Comparison of ENCODE assay signal across 26 cellular contexts in genomic region chr1:8836228-8836627, GRCh38. TPM values are rescaled to one million over a fixed set of nuclear protein-coding genes. Genes with fewer than 3 reads are reported as not detected.
DNase-seq lines count a peak whose midpoint lies in the region; ATAC-seq and TF ChIP-seq lines count a peak whose summit lies in the region.
"Had no signal": no experiment of that assay in that cellular context is flagged by ENCODE, and none has a peak within 500 bp of the region (broad histone marks: within the 10 kb centered on the region; RNA-seq: fewer than 3 reads in every experiment).

No MANE protein-coding gene starts in this region.

- peak overlapping the region; percentile 80 for H2AFZ ChIP-seq in GM23248

- peaks cover 2% of the 10 kb centered on the region for H3K27me3 Mint-ChIP-seq in glutamatergic neuron (ENCODE audit: unreplicated experiment)
- H3K27me3 Mint-ChIP-seq: activated naive CD4-positive, alpha-beta T cell treated with anti-CD3 and anti-CD28 coated beads, Interleukin-2, amount 50 U/mL, for 24 hours; progenitor cell of endocrine pancreas had no signal

- H3K9me3 ChIP-seq in GM23248 (ENCODE audit: low read depth) (no peaks in the 10 kb centered on the region), A673 (ENCODE audit: low read depth, low read length, poor library complexity, severe bottlenecking) (no peaks in the 10 kb centered on the region)
- H3K9me3 ChIP-seq: breast epithelium, neutrophil, transverse colon had no signal

- in situ Hi-C loops in GM23248 (cut with MboI), result loop anchor here (25.0 kb wide), 1 partner anchor 274 kb away; no protein-coding TSS in a partner anchor

- H3K27ac ChIP-seq in GM23248, result no peak overlapping the region
- H3K27ac ChIP-seq in dorsolateral prefrontal cortex, result peak overlapping the region in 24 of 59 donors; percentile 1 to 76 (median 38)
- H3K27ac ChIP-seq in substantia nigra (ENCODE audit: low read depth, low read length, poor library complexity, severe bottlenecking), result peak overlapping the region; percentile 10
- no peak overlapping the region for H3K27ac ChIP-seq in A673 (ENCODE audit: low read depth, low read length, poor library complexity, severe bottlenecking)
- H3K27ac ChIP-seq: breast epithelium, neutrophil, transverse colon, WERI-Rb-1 had no signal

- no peaks in the 10 kb centered on the region for H3K36me3 ChIP-seq in GM23248 (ENCODE audit: low read depth)
- H3K36me3 ChIP-seq in A673 (ENCODE audit: insufficient read depth, low read length, poor library complexity, severe bottlenecking), result no peaks in the 10 kb centered on the region
- H3K36me3 ChIP-seq: breast epithelium, neutrophil, transverse colon, WERI-Rb-1 had no signal

- H3K79me2 ChIP-seq in GM23248 (ENCODE audit: insufficient read depth), result no peaks in the 10 kb centered on the region

- ATAC-seq in GM21390 (IDR thresholded peaks at IDR 0.05; ENCODE audit: unreplicated experiment), result no peak
- ATAC-seq: HepG2, left lobe of liver had no signal

- H3F3A ChIP-seq in GM23248 (ENCODE audit: insufficient read depth), result no peaks in the 10 kb centered on the region

- TF ChIP-seq CTCF in dorsolateral prefrontal cortex (IDR thresholded peaks at IDR 0.05 in 54 of 56, conservative IDR thresholded peaks at IDR 0.05 in 2 of 56; ENCODE audit: low read depth in 1 of 56, partially characterized antibody in 56 of 56) (no peak), glutamatergic neuron (IDR thresholded peaks at IDR 0.05; ENCODE audit: partially characterized antibody, unreplicated experiment) (no peak), A673 (conservative IDR thresholded peaks at IDR 0.05; ENCODE audit: low read depth, low read length) (no peak)

- no peaks in the 10 kb centered on the region for H4K20me1 ChIP-seq in GM23248 (ENCODE audit: insufficient read depth)

- no peak overlapping the region for H3K4me3 Mint-ChIP-seq in glutamatergic neuron (ENCODE audit: unreplicated experiment)
- H3K4me3 Mint-ChIP-seq: activated naive CD4-positive, alpha-beta T cell treated with anti-CD3 and anti-CD28 coated beads, Interleukin-2, amount 50 U/mL, for 24 hours; CD14-positive monocyte had no signal

- peaks cover 6% of the 10 kb centered on the region for H3K4me1 Mint-ChIP-seq in glutamatergic neuron (ENCODE audit: low read depth, unreplicated experiment)
- H3K4me1 Mint-ChIP-seq: CD14-positive monocyte had no signal

- CTCF ChIA-PET in A673 (lab: Charles Lee), result no interaction called here

- POLR2A ChIA-PET in A673 (lab: Charles Lee; ENCODE audit: low non-redundant PET), result no interaction called here

- 7 to 18% methylated on average over 9 of the region's 9 CpGs for WGBS in GM23248 (ENCODE audit: low coverage in 1 of 2, low lambda C conversion rate in 2 of 2, missing lambda C conversion rate in 2 of 2), 2 experiments

- no peaks in the 10 kb centered on the region for H3K36me3 Mint-ChIP-seq in glutamatergic neuron (ENCODE audit: unreplicated experiment)
- H3K36me3 Mint-ChIP-seq: activated naive CD4-positive, alpha-beta T cell treated with anti-CD3 and anti-CD28 coated beads, Interleukin-2, amount 50 U/mL, for 24 hours; CD14-positive monocyte had no signal

- H3K27ac Mint-ChIP-seq in glutamatergic neuron (ENCODE audit: unreplicated experiment), result no peak overlapping the region
- H3K27ac Mint-ChIP-seq: activated naive CD4-positive, alpha-beta T cell treated with anti-CD3 and anti-CD28 coated beads, Interleukin-2, amount 50 U/mL, for 24 hours; activated T-helper 2 cell treated with anti-CD3 and anti-CD28 coated beads, Interferon-gamma antibody, Interleukin-2, Interleukin-4, amounts not matched to agents 10 μg/mL and 5 μg/mL and 100 μg/mL, durations not matched to agents 14 hours and 24 hours and 36 hours; progenitor cell of endocrine pancreas had no signal

- intact Hi-C loops in dorsolateral prefrontal cortex (cut with DNase I), result no loop called here
- intact Hi-C loops in A673 (cut with micrococcal nuclease; ENCODE audit: unreplicated experiment), result no loop called here

- peak overlapping the region; percentile 38 for H3K4me3 ChIP-seq in GM23248
- H3K4me3 ChIP-seq in dorsolateral prefrontal cortex, result peak overlapping the region in 37 of 59 donors; percentile 1 to 53 (median 31)
- H3K4me3 ChIP-seq in A673 (ENCODE audit: low read depth, low read length, poor library complexity, severe bottlenecking), result no peak overlapping the region
- H3K4me3 ChIP-seq: breast epithelium, transverse colon had no signal

- H3K4me2 ChIP-seq in GM23248 (ENCODE audit: unreplicated experiment), result peak overlapping the region; percentile 62

- peak overlapping the region; percentile 38; the same call in 1 of the 2 replicates for H3K9ac ChIP-seq in GM23248

- H3K27me3 ChIP-seq in GM23248 (replicated peaks; ENCODE audit: insufficient read depth), result no peaks in the 10 kb centered on the region
- no peaks in the 10 kb centered on the region for H3K27me3 ChIP-seq in dorsolateral prefrontal cortex
- no peaks in the 10 kb centered on the region for H3K27me3 ChIP-seq in A673 (replicated peaks; ENCODE audit: insufficient read depth, low read depth, low read length, poor library complexity)
- H3K27me3 ChIP-seq: breast epithelium, neutrophil, transverse colon had no signal

- DNase-seq in GM23248 (peak; percentile 57), dorsolateral prefrontal cortex (peak in 1 of 10 donors; percentile 29), myocyte (ENCODE audit: low read depth) (peak; percentile 26), substantia nigra (lab: John Stamatoyannopoulos, UW) (peak in 1 of 49 donors; percentile 7), glutamatergic neuron (no peak), A673 (ENCODE audit: low spot score) (no peak), HCEC 1CT (no peak)
- DNase-seq: activated CD4-positive, alpha-beta T cell treated with anti-CD3 and anti-CD28 coated beads for 48 hours; Kasumi-1; NCI-H1417 treated with DMSO at 0.1 percent for 48 hours; NCI-H2081; NCI-H446; NCI-H82; SIG-M5; stimulated activated CD4-positive, alpha-beta T cell treated with anti-CD3 and anti-CD28 coated beads, Interleukin-4, amount 100 ng/mL, for 4 hours; transverse colon; WERI-Rb-1 had no signal

- peaks cover 6% of the 10 kb centered on the region for H3K9me3 Mint-ChIP-seq in glutamatergic neuron (ENCODE audit: unreplicated experiment)
- H3K9me3 Mint-ChIP-seq: activated naive CD4-positive, alpha-beta T cell treated with anti-CD3 and anti-CD28 coated beads, Interleukin-2, amount 50 U/mL, for 24 hours; activated T-helper 2 cell treated with anti-CD3 and anti-CD28 coated beads, Interferon-gamma antibody, Interleukin-2, Interleukin-4, amounts not matched to agents 10 μg/mL and 5 μg/mL and 100 μg/mL, durations not matched to agents 14 hours and 24 hours and 36 hours; CD14-positive monocyte had no signal

- no TSS peak for BruUV-seq in A673 (replicated peaks; lab: Mats Ljungman, UMichigan)

- H3K9me2 ChIP-seq in GM23248 (ENCODE audit: insufficient read depth), result no peaks in the 10 kb centered on the region

- H3K4me1 ChIP-seq in GM23248 (ENCODE audit: insufficient read depth) (peaks cover 9% of the 10 kb centered on the region), A673 (ENCODE audit: insufficient read depth, low read length, poor library complexity, severe bottlenecking) (peaks cover 3% of the 10 kb centered on the region)
- H3K4me1 ChIP-seq: breast epithelium, transverse colon had no signal

RNA-seq across cellular contexts. Expression of gene RERE, which starts 18.8 kb away (rescaled TPM):
- total RNA-seq in GM23248 (2014; rRNA removed; shearing (Covaris generic)), result 9.5 and 26.0 TPM in 2 replicates
- polyA plus RNA-seq in GM23248 (2016; fragmentation: Nextera tagmentation; extraction: Ambion mirVana), result 20.3 and 26.2 TPM in 2 replicates
- total RNA-seq in dorsolateral prefrontal cortex, result 100 to 1,000 TPM; 286 to 583 (median 367) TPM
- total RNA-seq in myocyte, result 17.4 and 25.2 TPM in 2 replicates
- 37.4 TPM for polyA plus RNA-seq in myocyte (2012)
- 252 TPM for total RNA-seq in glutamatergic neuron (ENCODE audit: unreplicated experiment)
- total RNA-seq in A673 (2021), result 188 and 220 TPM in 2 replicates

RNA-seq across cellular contexts. Expression of gene ENO1, which starts 42.3 kb away (rescaled TPM):
- total RNA-seq in GM23248 (2014; rRNA removed; shearing (Covaris generic)), result 1,781 and 2,185 TPM in 2 replicates
- polyA plus RNA-seq in GM23248 (2016; fragmentation: Nextera tagmentation; extraction: Ambion mirVana), result 2,304 and 2,417 TPM in 2 replicates
- total RNA-seq in dorsolateral prefrontal cortex, result 100 to 1,000 TPM; 469 to 938 (median 635) TPM
- 277 and 351 TPM in 2 replicates for total RNA-seq in myocyte
- 1,339 TPM for polyA plus RNA-seq in myocyte (2012)
- 357 TPM for total RNA-seq in glutamatergic neuron (ENCODE audit: unreplicated experiment)
- 2,313 and 2,659 TPM in 2 replicates for total RNA-seq in A673 (2021)

Comparison
In these comparisons a context has a peak if more than half of its experiments do, and no peak if none do; other contexts are left out.
1. DNase-seq: peak in GM23248 (single experiment) and myocyte (single experiment); none in glutamatergic neuron (single experiment), A673 (single experiment) and HCEC 1CT (single experiment).